ENCODE assay signal across 2 cellular contexts in the genomic region with DNA sequence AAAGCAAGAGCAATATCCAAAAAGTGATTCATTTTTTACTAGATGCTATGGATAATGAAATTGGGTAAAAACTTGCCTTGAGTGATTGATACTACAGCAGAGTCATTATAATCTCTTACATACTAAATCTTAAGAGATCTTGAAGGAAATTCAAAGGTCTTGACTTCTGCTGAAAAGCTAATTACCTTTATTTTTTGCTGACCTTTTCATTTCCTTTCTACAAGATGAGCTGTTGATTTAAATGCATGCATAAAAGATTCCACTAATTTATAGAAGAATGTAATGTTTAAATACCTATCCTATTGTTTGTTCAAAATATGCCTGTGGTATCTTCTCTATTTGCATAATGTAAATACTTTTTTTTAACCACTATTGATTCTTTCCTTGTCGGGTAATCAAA.
TF ChIP-seq lines count a peak whose summit lies in the region.

No MANE protein-coding gene starts in this region.

TF ChIP-seq in GM23338, 12 proteins besides CTCF, POLR2A, EP300 and RAD21:
- TF ChIP-seq, protein P1, sequence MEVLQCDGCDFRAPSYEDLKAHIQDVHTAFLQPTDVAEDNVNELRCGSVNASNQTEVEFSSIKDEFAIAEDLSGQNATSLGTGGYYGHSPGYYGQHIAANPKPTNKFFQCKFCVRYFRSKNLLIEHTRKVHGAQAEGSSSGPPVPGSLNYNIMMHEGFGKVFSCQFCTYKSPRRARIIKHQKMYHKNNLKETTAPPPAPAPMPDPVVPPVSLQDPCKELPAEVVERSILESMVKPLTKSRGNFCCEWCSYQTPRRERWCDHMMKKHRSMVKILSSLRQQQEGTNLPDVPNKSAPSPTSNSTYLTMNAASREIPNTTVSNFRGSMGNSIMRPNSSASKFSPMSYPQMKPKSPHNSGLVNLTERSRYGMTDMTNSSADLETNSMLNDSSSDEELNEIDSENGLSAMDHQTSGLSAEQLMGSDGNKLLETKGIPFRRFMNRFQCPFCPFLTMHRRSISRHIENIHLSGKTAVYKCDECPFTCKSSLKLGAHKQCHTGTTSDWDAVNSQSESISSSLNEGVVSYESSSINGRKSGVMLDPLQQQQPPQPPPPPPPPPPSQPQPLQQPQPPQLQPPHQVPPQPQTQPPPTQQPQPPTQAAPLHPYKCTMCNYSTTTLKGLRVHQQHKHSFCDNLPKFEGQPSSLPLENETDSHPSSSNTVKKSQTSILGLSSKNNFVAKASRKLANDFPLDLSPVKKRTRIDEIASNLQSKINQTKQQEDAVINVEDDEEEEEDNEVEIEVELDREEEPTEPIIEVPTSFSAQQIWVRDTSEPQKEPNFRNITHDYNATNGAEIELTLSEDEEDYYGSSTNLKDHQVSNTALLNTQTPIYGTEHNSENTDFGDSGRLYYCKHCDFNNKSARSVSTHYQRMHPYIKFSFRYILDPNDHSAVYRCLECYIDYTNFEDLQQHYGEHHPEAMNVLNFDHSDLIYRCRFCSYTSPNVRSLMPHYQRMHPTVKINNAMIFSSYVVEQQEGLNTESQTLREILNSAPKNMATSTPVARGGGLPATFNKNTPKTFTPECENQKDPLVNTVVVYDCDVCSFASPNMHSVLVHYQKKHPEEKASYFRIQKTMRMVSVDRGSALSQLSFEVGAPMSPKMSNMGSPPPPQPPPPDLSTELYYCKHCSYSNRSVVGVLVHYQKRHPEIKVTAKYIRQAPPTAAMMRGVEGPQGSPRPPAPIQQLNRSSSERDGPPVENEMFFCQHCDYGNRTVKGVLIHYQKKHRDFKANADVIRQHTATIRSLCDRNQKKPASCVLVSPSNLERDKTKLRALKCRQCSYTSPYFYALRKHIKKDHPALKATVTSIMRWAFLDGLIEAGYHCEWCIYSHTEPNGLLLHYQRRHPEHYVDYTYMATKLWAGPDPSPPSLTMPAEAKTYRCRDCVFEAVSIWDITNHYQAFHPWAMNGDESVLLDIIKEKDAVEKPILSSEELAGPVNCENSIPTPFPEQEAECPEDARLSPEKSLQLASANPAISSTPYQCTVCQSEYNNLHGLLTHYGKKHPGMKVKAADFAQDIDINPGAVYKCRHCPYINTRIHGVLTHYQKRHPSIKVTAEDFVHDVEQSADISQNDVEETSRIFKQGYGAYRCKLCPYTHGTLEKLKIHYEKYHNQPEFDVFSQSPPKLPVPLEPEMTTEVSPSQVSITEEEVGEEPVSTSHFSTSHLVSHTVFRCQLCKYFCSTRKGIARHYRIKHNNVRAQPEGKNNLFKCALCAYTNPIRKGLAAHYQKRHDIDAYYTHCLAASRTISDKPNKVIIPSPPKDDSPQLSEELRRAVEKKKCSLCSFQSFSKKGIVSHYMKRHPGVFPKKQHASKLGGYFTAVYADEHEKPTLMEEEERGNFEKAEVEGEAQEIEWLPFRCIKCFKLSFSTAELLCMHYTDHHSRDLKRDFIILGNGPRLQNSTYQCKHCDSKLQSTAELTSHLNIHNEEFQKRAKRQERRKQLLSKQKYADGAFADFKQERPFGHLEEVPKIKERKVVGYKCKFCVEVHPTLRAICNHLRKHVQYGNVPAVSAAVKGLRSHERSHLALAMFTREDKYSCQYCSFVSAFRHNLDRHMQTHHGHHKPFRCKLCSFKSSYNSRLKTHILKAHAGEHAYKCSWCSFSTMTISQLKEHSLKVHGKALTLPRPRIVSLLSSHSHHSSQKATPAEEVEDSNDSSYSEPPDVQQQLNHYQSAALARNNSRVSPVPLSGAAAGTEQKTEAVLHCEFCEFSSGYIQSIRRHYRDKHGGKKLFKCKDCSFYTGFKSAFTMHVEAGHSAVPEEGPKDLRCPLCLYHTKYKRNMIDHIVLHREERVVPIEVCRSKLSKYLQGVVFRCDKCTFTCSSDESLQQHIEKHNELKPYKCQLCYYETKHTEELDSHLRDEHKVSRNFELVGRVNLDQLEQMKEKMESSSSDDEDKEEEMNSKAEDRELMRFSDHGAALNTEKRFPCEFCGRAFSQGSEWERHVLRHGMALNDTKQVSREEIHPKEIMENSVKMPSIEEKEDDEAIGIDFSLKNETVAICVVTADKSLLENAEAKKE (CRISPR knock-in tag; IDR thresholded peaks at IDR 0.05) = no peak
- TF ChIP-seq CREB1 (CRISPR knock-in tag; IDR thresholded peaks at IDR 0.05; ENCODE audit: low read depth) (no peak), EZH2phosphoT487 (IDR thresholded peaks at IDR 0.05; ENCODE audit: unreplicated experiment) (no peak)

TF ChIP-seq in K562, 482 proteins besides CTCF, POLR2A, EP300 and RAD21 (continued from another document):
- peak; percentile 41; the same call in 1 of the 2 replicates for TF ChIP-seq MAFK (IDR thresholded peaks at IDR 0.05; ENCODE audit: low read length)
- peak; percentile 48 for TF ChIP-seq MAFF (IDR thresholded peaks at IDR 0.05; ENCODE audit: low read length)
- TF ChIP-seq, protein P2, sequence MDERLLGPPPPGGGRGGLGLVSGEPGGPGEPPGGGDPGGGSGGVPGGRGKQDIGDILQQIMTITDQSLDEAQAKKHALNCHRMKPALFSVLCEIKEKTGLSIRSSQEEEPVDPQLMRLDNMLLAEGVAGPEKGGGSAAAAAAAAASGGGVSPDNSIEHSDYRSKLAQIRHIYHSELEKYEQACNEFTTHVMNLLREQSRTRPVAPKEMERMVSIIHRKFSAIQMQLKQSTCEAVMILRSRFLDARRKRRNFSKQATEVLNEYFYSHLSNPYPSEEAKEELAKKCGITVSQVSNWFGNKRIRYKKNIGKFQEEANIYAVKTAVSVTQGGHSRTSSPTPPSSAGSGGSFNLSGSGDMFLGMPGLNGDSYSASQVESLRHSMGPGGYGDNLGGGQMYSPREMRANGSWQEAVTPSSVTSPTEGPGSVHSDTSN (CRISPR knock-in tag; IDR thresholded peaks at IDR 0.05; ENCODE audit: low read depth) = no peak
- TF ChIP-seq, protein P2 (tag; conservative IDR thresholded peaks at IDR 0.05; ENCODE audit: low read depth) = no peak
- peak; percentile 36; the same call in 1 of the 2 replicates for TF ChIP-seq C11orf30 (IDR thresholded peaks at IDR 0.05; ENCODE audit: low read depth)
